In genomic region chr5:75511435-75512382, GRCh38 we compare ENCODE assay signal across 8 cellular contexts. TPM values are rescaled to one million over a fixed set of nuclear protein-coding genes. Genes with fewer than 3 reads are reported as not detected.
A peak's percentile ranks its signal among the peaks of the same experiment; 100 is the strongest.
DNase-seq lines count a peak whose midpoint lies in the region; ATAC-seq and TF ChIP-seq lines count a peak whose summit lies in the region.

Gene CERT1, minus strand, starts transcription at chr5:75511629. Its CDS starts 422 bp downstream, at chr5:75511207.
Gene POLK, plus strand, starts transcription at chr5:75511891.

- H3K4me1 Mint-ChIP-seq in CD14-positive monocyte: peaks cover 51% of the 10 kb centered on the region

- H3K9me3 ChIP-seq in liver (ENCODE audit: control insufficient read depth in 4 of 4, low read length in 3 of 4): no peaks in the 10 kb centered on the region

- no peaks in the 10 kb centered on the region for H3K36me3 ChIP-seq in liver (ENCODE audit: control insufficient read depth in 4 of 4, insufficient read depth in 3 of 4, low read depth in 1 of 4, low read length in 3 of 4)

- H3K4me3 ChIP-seq in liver (ENCODE audit: low read depth in 1 of 3, low read length in 3 of 3): peak within 1 kb of the TSS; percentile 70 to 93 (median 82)

- DNase-seq in CD14-positive monocyte (ENCODE audit: low spot score): peak; percentile 98
- DNase-seq in NCI-H82 (lab: John Stamatoyannopoulos, UW): peak; percentile 98
- DNase-seq in activated CD4-positive, alpha-beta T cell treated with anti-CD3 and anti-CD28 coated beads, Interleukin-2, amount 50 U/mL, for 48 hours: peak; percentile 96 to 97
- DNase-seq in dermis microvascular lymphatic vessel endothelial cell (ENCODE audit: low read depth in 2 of 2): peak; percentile 98 to 99
- peak; percentile 97 for DNase-seq in stimulated activated CD4-positive, alpha-beta T cell treated with anti-CD3 and anti-CD28 coated beads, Interleukin-4, amount 100 ng/mL, for 24 hours

- TF ChIP-seq RAD21 in liver (IDR thresholded peaks at IDR 0.05): peak in 1 of 2 donors; percentile 31

- peak within 1 kb of the TSS; percentile 98 to 99 for H3K4me3 Mint-ChIP-seq in CD14-positive monocyte

- TF ChIP-seq CTCF in CD14-positive monocyte (IDR thresholded peaks at IDR 0.05) (no peak), liver (IDR thresholded peaks at IDR 0.05; ENCODE audit: low read depth, low read length, missing input control) (no peak)

- peaks cover 2% of the 10 kb centered on the region in 2 donors for H3K36me3 Mint-ChIP-seq in CD14-positive monocyte

- H3K27ac Mint-ChIP-seq in CD14-positive monocyte: peak within 1 kb of the TSS; percentile 93 to 98 (median 98)

- H3K27me3 Mint-ChIP-seq in CD14-positive monocyte (ENCODE audit: low read depth in 3 of 3): no peaks in the 10 kb centered on the region

- H3K27ac ChIP-seq in liver (ENCODE audit: low read depth in 1 of 2, low read length in 2 of 2): peak within 1 kb of the TSS; percentile 84 to 88

- H3K27me3 ChIP-seq in liver (ENCODE audit: control insufficient read depth in 4 of 4, insufficient read depth in 4 of 4, low read length in 3 of 4): no peaks in the 10 kb centered on the region

- ATAC-seq in GM19397 (IDR thresholded peaks at IDR 0.05; ENCODE audit: unreplicated experiment) (peak; percentile 83), HG03571 (IDR thresholded peaks at IDR 0.05; ENCODE audit: unreplicated experiment) (peak; percentile 72)

- peak within 1 kb of the TSS; percentile 48 to 82 for H3K9ac ChIP-seq in liver (ENCODE audit: low read depth in 1 of 2, low read length in 2 of 2)

- WGBS in liver: under 1% methylated on average over 71 of the region's 71 CpGs

- peaks cover 5 to 33% (median 18%) of the 10 kb centered on the region in 4 donors for H3K4me1 ChIP-seq in liver (ENCODE audit: control insufficient read depth in 4 of 4, insufficient read depth in 4 of 4, low read length in 3 of 4)

- H3K9me3 Mint-ChIP-seq in CD14-positive monocyte: peaks cover 0 to 2% (median 0%) of the 10 kb centered on the region in 7 donors

- intact Hi-C loops in CD14-positive monocyte (cut with micrococcal nuclease): loop anchor here in 1 of 2 donors (10.0 kb wide), 1 partner anchor 53 kb away; no protein-coding TSS in a partner anchor

TF ChIP-seq in liver, 16 proteins besides CTCF, POLR2A, EP300 and RAD21:
- TF ChIP-seq MAX (IDR thresholded peaks at IDR 0.05) (peak; percentile 50), ZBTB33 (IDR thresholded peaks at IDR 0.05) (peak; percentile 76), FOXA2 (IDR thresholded peaks at IDR 0.05) (peak; percentile 17), HNF4A (conservative IDR thresholded peaks at IDR 0.05) (peak in 1 of 2 donors; percentile 19), YY1 (IDR thresholded peaks at IDR 0.05) (peak; percentile 98), EGR1 (IDR thresholded peaks at IDR 0.05; ENCODE audit: low read depth in 2 of 2) (no peak), GABPA (IDR thresholded peaks at IDR 0.05 in 1 of 2, conservative IDR thresholded peaks at IDR 0.05 in 1 of 2) (peak in 1 of 2 donors; percentile 82), TAF1 (conservative IDR thresholded peaks at IDR 0.05) (peak; percentile 55), NR2F2 (IDR thresholded peaks at IDR 0.05) (no peak), SP1 (IDR thresholded peaks at IDR 0.05) (peak; percentile 71), HNF4G (IDR thresholded peaks at IDR 0.05) (no peak), JUND (IDR thresholded peaks at IDR 0.05) (peak in 1 of 2 donors; percentile 36), RXRA (IDR thresholded peaks at IDR 0.05) (peak; percentile 49 to 57), FOXA1 (IDR thresholded peaks at IDR 0.05) (no peak)
- TF ChIP-seq, protein P1, sequence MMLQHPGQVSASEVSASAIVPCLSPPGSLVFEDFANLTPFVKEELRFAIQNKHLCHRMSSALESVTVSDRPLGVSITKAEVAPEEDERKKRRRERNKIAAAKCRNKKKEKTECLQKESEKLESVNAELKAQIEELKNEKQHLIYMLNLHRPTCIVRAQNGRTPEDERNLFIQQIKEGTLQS (IDR thresholded peaks at IDR 0.05): no peak
- TF ChIP-seq, protein P2, sequence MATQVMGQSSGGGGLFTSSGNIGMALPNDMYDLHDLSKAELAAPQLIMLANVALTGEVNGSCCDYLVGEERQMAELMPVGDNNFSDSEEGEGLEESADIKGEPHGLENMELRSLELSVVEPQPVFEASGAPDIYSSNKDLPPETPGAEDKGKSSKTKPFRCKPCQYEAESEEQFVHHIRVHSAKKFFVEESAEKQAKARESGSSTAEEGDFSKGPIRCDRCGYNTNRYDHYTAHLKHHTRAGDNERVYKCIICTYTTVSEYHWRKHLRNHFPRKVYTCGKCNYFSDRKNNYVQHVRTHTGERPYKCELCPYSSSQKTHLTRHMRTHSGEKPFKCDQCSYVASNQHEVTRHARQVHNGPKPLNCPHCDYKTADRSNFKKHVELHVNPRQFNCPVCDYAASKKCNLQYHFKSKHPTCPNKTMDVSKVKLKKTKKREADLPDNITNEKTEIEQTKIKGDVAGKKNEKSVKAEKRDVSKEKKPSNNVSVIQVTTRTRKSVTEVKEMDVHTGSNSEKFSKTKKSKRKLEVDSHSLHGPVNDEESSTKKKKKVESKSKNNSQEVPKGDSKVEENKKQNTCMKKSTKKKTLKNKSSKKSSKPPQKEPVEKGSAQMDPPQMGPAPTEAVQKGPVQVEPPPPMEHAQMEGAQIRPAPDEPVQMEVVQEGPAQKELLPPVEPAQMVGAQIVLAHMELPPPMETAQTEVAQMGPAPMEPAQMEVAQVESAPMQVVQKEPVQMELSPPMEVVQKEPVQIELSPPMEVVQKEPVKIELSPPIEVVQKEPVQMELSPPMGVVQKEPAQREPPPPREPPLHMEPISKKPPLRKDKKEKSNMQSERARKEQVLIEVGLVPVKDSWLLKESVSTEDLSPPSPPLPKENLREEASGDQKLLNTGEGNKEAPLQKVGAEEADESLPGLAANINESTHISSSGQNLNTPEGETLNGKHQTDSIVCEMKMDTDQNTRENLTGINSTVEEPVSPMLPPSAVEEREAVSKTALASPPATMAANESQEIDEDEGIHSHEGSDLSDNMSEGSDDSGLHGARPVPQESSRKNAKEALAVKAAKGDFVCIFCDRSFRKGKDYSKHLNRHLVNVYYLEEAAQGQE (IDR thresholded peaks at IDR 0.05): peak; percentile 74
TF ChIP-seq in liver: peak in this region for 11.

RNA-seq across cellular contexts. Expression of gene CERT1, which starts in this region (rescaled TPM):
- polyA plus RNA-seq in CD14-positive monocyte (10 to 100 TPM; 45.9 to 50.5 TPM), liver (10 to 100 TPM; 11.4 to 13.1 TPM)
- total RNA-seq in dermis microvascular lymphatic vessel endothelial cell (20.0 and 43.1 TPM in 2 replicates), liver (10 to 100 TPM; 20.5 to 25.1 TPM)

RNA-seq across cellular contexts. Expression of gene POLK, which starts in this region (rescaled TPM):
- polyA plus RNA-seq in CD14-positive monocyte (10 to 100 TPM; 22.3 to 27.2 TPM), liver (1 to 10 TPM; 3.7 to 7.6 TPM)
- total RNA-seq in dermis microvascular lymphatic vessel endothelial cell (22.0 and 27.8 TPM in 2 replicates), liver (10 to 100 TPM; 12.1 to 20.6 TPM)

Comparison
In these comparisons a context has a peak if more than half of its experiments do, and no peak if none do; other contexts are left out.
1. Peak in every context shown above with its lines: DNase-seq, ATAC-seq, H3K4me3 ChIP-seq and H3K27ac ChIP-seq.